In the genomic region with DNA sequence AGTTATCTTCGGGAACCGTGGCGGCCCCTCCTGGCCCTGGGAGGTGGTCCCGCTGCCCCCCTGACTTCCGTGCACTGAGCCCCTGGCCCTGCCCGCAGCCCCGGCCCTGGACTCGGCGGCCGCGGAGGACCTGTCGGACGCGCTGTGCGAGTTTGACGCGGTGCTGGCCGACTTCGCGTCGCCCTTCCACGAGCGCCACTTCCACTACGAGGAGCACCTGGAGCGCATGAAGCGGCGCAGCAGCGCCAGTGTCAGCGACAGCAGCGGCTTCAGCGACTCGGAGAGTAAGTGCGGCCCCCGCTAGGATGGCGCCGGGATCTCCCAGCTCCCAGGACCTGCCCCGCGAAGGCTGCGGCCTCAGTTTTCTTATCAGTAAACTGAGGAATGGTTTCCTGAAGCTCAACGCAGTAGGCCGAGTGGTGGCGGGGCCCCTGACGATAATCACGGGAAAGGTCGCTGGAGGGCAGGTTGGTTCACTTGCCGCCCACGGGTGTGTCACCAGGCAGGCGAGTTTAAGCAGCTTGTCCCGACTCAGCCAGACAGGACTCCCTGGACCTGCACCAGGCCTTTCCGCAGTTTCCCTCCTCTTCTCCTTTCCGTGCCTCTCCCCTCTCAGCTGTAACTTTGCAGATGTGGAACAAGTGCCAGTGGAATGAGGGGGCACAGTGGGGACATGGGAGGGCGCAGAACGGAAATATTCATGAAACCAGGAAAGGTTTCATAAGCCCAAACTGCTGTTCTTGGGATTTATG, we compare ENCODE assay signal across 8 cellular contexts.
DNase-seq lines count a peak whose midpoint lies in the region; TF ChIP-seq lines count a peak whose summit lies in the region.

No MANE protein-coding gene starts in this region.

- H3K27ac ChIP-seq in muscle layer of duodenum (ENCODE audit: low read length) = peak overlapping the region; percentile 52
- H3K27ac ChIP-seq in subcutaneous abdominal adipose tissue (ENCODE audit: low read depth, low read length) = peak overlapping the region; percentile 97

- no peaks in the 10 kb centered on the region for H3K36me3 ChIP-seq in muscle layer of duodenum (ENCODE audit: control insufficient read depth in 1 of 2, insufficient read depth in 2 of 2, low read length in 2 of 2)
- peaks cover 5 to 31% (median 17%) of the 10 kb centered on the region in 5 donors for H3K36me3 ChIP-seq in subcutaneous abdominal adipose tissue (ENCODE audit: control insufficient read depth in 5 of 5, insufficient read depth in 5 of 5, low read length in 5 of 5)

- H3K9me3 ChIP-seq in muscle layer of duodenum (ENCODE audit: control insufficient read depth in 1 of 2, low read length in 2 of 2) (no peaks in the 10 kb centered on the region), subcutaneous abdominal adipose tissue (ENCODE audit: control insufficient read depth in 5 of 5, low read length in 5 of 5) (no peaks in the 10 kb centered on the region)

- H3K4me1 ChIP-seq in muscle layer of duodenum (ENCODE audit: control insufficient read depth in 1 of 2, insufficient read depth in 2 of 2, low read length in 2 of 2) (peaks cover 6 to 23% of the 10 kb centered on the region in 2 donors), subcutaneous abdominal adipose tissue (ENCODE audit: control insufficient read depth in 5 of 5, insufficient read depth in 5 of 5, low read length in 5 of 5) (peaks cover 5 to 67% (median 59%) of the 10 kb centered on the region in 5 donors)

- no peak for TF ChIP-seq EP300 in Ishikawa (IDR thresholded peaks at IDR 0.05; ENCODE audit: borderline replicate concordance)

- H3K4me3 ChIP-seq in muscle layer of duodenum (ENCODE audit: low read depth in 1 of 2, low read length in 2 of 2) (peak overlapping the region; percentile 68 to 79), subcutaneous abdominal adipose tissue (ENCODE audit: low read depth in 1 of 5, low read length in 5 of 5) (peak overlapping the region; percentile 90 to 96 (median 93))

- peak overlapping the region; percentile 82 to 92 (median 89) for H3K9ac ChIP-seq in subcutaneous abdominal adipose tissue (ENCODE audit: low read length in 5 of 5)

- H3K27me3 ChIP-seq in muscle layer of duodenum (ENCODE audit: low read depth, low read length) (peaks cover 14% of the 10 kb centered on the region), subcutaneous abdominal adipose tissue (ENCODE audit: control insufficient read depth in 5 of 5, insufficient read depth in 4 of 5, low read length in 5 of 5) (no peaks in the 10 kb centered on the region)

- TF ChIP-seq POLR2A in erythroblast (IDR thresholded peaks at IDR 0.05; ENCODE audit: low read length) = peak; percentile 65

- no peak for TF ChIP-seq RAD21 in Ishikawa (IDR thresholded peaks at IDR 0.05; ENCODE audit: low read depth)

- DNase-seq in NCI-H1417 (lab: John Stamatoyannopoulos, UW) = peak; percentile 3 to 53 (median 38)
- DNase-seq in NCI-H1417 treated with DMSO at 0.1 percent for 48 hours (lab: John Stamatoyannopoulos, UW) = no peak
- DNase-seq in activated CD8-positive, alpha-beta memory T cell treated with anti-CD3 and anti-CD28 coated beads, Interleukin-2, amount 50 U/mL, for 4 hours = peak; percentile 67
- DNase-seq in erythroblast (lab: John Stamatoyannopoulos, UW) = peak; percentile 76 to 85
- DNase-seq in NCI-H187 treated with DMSO at 0.1 percent for 48 hours (lab: John Stamatoyannopoulos, UW) = no peak

TF ChIP-seq in Ishikawa, 13 proteins besides CTCF, POLR2A, EP300 and RAD21:
- TF ChIP-seq, protein P1, sequence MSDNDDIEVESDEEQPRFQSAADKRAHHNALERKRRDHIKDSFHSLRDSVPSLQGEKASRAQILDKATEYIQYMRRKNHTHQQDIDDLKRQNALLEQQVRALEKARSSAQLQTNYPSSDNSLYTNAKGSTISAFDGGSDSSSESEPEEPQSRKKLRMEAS (IDR thresholded peaks at IDR 0.05) = peak; percentile 55; the same call in 1 of the 2 replicates
- TF ChIP-seq TAF1 (IDR thresholded peaks at IDR 0.05; ENCODE audit: low read depth) = no peak

Comparison
In these comparisons a context has a peak if more than half of its experiments do, and no peak if none do; other contexts are left out.
1. DNase-seq: peak in NCI-H1417 (3 of 3), activated CD8-positive, alpha-beta memory T cell treated with anti-CD3 and anti-CD28 coated beads, Interleukin-2, amount 50 U/mL, for 4 hours (single experiment) and erythroblast (2 of 2); none in NCI-H1417 treated with DMSO at 0.1 percent for 48 hours (single experiment) and NCI-H187 treated with DMSO at 0.1 percent for 48 hours (single experiment).